ENCODE assay signal across 8 cellular contexts in the genomic region with DNA sequence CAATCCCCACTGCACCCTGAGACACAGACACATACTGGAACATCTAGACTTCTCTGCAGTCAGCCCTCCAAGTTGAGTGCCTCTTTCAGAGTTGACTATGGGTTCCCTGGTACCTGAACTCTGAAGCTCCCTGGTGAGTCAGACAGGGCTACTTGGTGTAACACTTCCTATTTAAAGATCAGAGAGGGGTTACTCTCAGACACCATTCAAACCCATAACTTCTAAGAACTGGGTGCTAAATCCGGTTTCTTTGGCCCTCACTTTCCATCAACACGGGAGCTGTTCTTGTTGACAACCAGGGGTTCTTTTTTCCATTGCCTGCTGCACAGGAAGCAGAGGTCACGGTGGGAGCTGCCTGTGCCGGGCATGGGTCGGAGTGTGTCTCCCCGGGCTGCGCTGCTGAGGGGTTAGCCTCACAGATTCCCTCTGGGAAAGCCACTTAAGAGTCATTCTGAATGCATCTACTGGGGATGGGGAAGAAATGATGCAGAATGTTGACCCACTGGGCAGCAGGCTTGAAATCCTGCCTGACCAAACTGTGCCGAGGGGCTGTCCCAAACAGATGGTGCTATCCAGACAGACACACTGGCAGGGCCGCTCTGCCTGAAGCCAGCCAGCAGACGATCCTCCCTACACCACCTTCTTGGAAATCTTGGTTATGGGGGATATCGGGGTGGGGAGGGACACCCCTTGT.
DNase-seq lines count a peak whose midpoint lies in the region; ATAC-seq and TF ChIP-seq lines count a peak whose summit lies in the region.

No MANE protein-coding gene starts in this region.

- WGBS in mammary epithelial cell (ENCODE audit: low coverage, missing lambda C conversion rate), result 94% methylated on average over 11 of the region's 11 CpGs

- TF ChIP-seq CTCF in mammary epithelial cell (conservative IDR thresholded peaks at IDR 0.05 in 1 of 2, IDR thresholded peaks at IDR 0.05 in 1 of 2; ENCODE audit: extremely low read depth in 1 of 2, insufficient read depth in 1 of 2, low read depth in 1 of 2, low read length in 2 of 2), result no peak
- TF ChIP-seq CTCF in MCF 10A (IDR thresholded peaks at IDR 0.05; ENCODE audit: unreplicated experiment), result no peak
- no peak for TF ChIP-seq CTCF in vagina (IDR thresholded peaks at IDR 0.05)
- TF ChIP-seq CTCF in CD14-positive monocyte (IDR thresholded peaks at IDR 0.05), result no peak
- no peak for TF ChIP-seq CTCF in mesothelial cell of epicardium (IDR thresholded peaks at IDR 0.05; ENCODE audit: unreplicated experiment)

- no peaks in the 10 kb centered on the region for H4K20me1 ChIP-seq in mammary epithelial cell (ENCODE audit: insufficient read depth, low read length)

- dilution Hi-C loops in mammary epithelial cell (cut with HindIII; ENCODE audit: low sequenced_read_pairs), result no loop called here

- no peaks in the 10 kb centered on the region for H3K36me3 ChIP-seq in mammary epithelial cell (ENCODE audit: insufficient read depth, low read length)
- H3K36me3 ChIP-seq in naive thymus-derived CD4-positive, alpha-beta T cell (ENCODE audit: control insufficient read depth in 2 of 3, insufficient read depth in 3 of 3, low read length in 3 of 3), result no peaks in the 10 kb centered on the region
- no peaks in the 10 kb centered on the region for H3K36me3 ChIP-seq in vagina

- no peak overlapping the region for H3K4me3 Mint-ChIP-seq in MCF 10A (ENCODE audit: unreplicated experiment)
- peak overlapping the region; percentile 88 to 97 (median 92) for H3K4me3 Mint-ChIP-seq in naive thymus-derived CD4-positive, alpha-beta T cell
- no peak overlapping the region for H3K4me3 Mint-ChIP-seq in CD14-positive monocyte
- no peak overlapping the region for H3K4me3 Mint-ChIP-seq in mesothelial cell of epicardium

- H3K4me1 ChIP-seq in mammary epithelial cell (ENCODE audit: insufficient read depth, low read length), result peaks cover 6% of the 10 kb centered on the region
- H3K4me1 ChIP-seq in naive thymus-derived CD4-positive, alpha-beta T cell (ENCODE audit: control insufficient read depth in 2 of 2, insufficient read depth in 2 of 2, low read length in 2 of 2), result peaks cover 23 to 30% of the 10 kb centered on the region in 2 donors
- peaks cover 57% of the 10 kb centered on the region for H3K4me1 ChIP-seq in vagina

- CTCF ChIA-PET in mammary epithelial cell (lab: Charles Lee; ENCODE audit: low non-redundant PET) (no interaction called here), MCF 10A (lab: Yijun Ruan, JAX) (interaction anchor here (0.7 kb wide), 1 partner anchor 1536 kb away, joined by 3 read pairs; no protein-coding TSS in a partner anchor)
- CTCF ChIA-PET in naive thymus-derived CD4-positive, alpha-beta T cell (lab: Charles Lee), result interaction anchor here (0.5 to 4.0 kb wide), 7 partner anchors 8 to 501 kb away, joined by 3 to 35 read pairs (median 8); no protein-coding TSS in a partner anchor

- H2AFZ ChIP-seq in mammary epithelial cell (ENCODE audit: low read depth, low read length), result no peak overlapping the region

- H3K9me3 ChIP-seq in mammary epithelial cell (replicated peaks; ENCODE audit: insufficient read depth, low read length), result no peaks in the 10 kb centered on the region
- no peaks in the 10 kb centered on the region for H3K9me3 ChIP-seq in naive thymus-derived CD4-positive, alpha-beta T cell (ENCODE audit: control insufficient read depth in 2 of 3, low read length in 3 of 3)
- no peaks in the 10 kb centered on the region for H3K9me3 ChIP-seq in vagina

- H3K9me3 Mint-ChIP-seq in MCF 10A (ENCODE audit: unreplicated experiment) (no peaks in the 10 kb centered on the region), CD14-positive monocyte (no peaks in the 10 kb centered on the region), mesothelial cell of epicardium (no peaks in the 10 kb centered on the region)
- no peaks in the 10 kb centered on the region for H3K9me3 Mint-ChIP-seq in naive thymus-derived CD4-positive, alpha-beta T cell

- TF ChIP-seq POLR2A in vagina (IDR thresholded peaks at IDR 0.05), result no peak

- H3K4me1 Mint-ChIP-seq in MCF 10A (ENCODE audit: insufficient read depth, unreplicated experiment), result no peaks in the 10 kb centered on the region
- H3K4me1 Mint-ChIP-seq in naive thymus-derived CD4-positive, alpha-beta T cell, result peaks cover 44 to 72% (median 61%) of the 10 kb centered on the region in 7 donors
- peaks cover 15% of the 10 kb centered on the region for H3K4me1 Mint-ChIP-seq in CD14-positive monocyte
- H3K4me1 Mint-ChIP-seq in mesothelial cell of epicardium, result peaks cover 16% of the 10 kb centered on the region

- H3K79me2 ChIP-seq in mammary epithelial cell (ENCODE audit: insufficient read depth, low read length), result peaks cover 22% of the 10 kb centered on the region

- H3K4me3 ChIP-seq in mammary epithelial cell (replicated peaks in 1 of 3; ENCODE audit: insufficient read depth in 1 of 3, low read depth in 2 of 3, low read length in 3 of 3), result no peak overlapping the region
- peak overlapping the region; percentile 65 for H3K4me3 ChIP-seq in naive thymus-derived CD4-positive, alpha-beta T cell (ENCODE audit: low read length)
- H3K4me3 ChIP-seq in vagina, result no peak overlapping the region

- in situ Hi-C loops in mammary epithelial cell (cut with MboI; ENCODE audit: low sequenced_read_pairs in 2 of 2), result no loop called here

- H3K27me3 Mint-ChIP-seq in MCF 10A (ENCODE audit: insufficient read depth, unreplicated experiment), result no peaks in the 10 kb centered on the region
- no peaks in the 10 kb centered on the region for H3K27me3 Mint-ChIP-seq in naive thymus-derived CD4-positive, alpha-beta T cell
- peaks cover 2% of the 10 kb centered on the region in 3 donors for H3K27me3 Mint-ChIP-seq in CD14-positive monocyte (ENCODE audit: low read depth in 3 of 3)
- H3K27me3 Mint-ChIP-seq in mesothelial cell of epicardium (ENCODE audit: low read depth), result no peaks in the 10 kb centered on the region

- H3K36me3 Mint-ChIP-seq in MCF 10A (ENCODE audit: insufficient read depth, unreplicated experiment) (no peaks in the 10 kb centered on the region), CD14-positive monocyte (no peaks in the 10 kb centered on the region), mesothelial cell of epicardium (no peaks in the 10 kb centered on the region)
- peaks cover 0 to 3% (median 0%) of the 10 kb centered on the region in 5 donors for H3K36me3 Mint-ChIP-seq in naive thymus-derived CD4-positive, alpha-beta T cell

- H3K27ac Mint-ChIP-seq in MCF 10A (ENCODE audit: low read depth, unreplicated experiment) (no peak overlapping the region), CD14-positive monocyte (peak overlapping the region in 1 of 7 donors; percentile 34), mesothelial cell of epicardium (no peak overlapping the region)
- peak overlapping the region; percentile 92 to 99 (median 97) for H3K27ac Mint-ChIP-seq in naive thymus-derived CD4-positive, alpha-beta T cell

- BruUV-seq in mammary epithelial cell (replicated peaks; lab: Mats Ljungman, UMichigan) (no TSS peak), MCF 10A (replicated peaks; lab: Mats Ljungman, UMichigan) (no TSS peak)

- H3K4me2 ChIP-seq in mammary epithelial cell (ENCODE audit: insufficient read depth, low read depth, low read length), result no peak overlapping the region

- peak; percentile 58 for ATAC-seq in naive thymus-derived CD4-positive, alpha-beta T cell
- ATAC-seq in HG02852 (IDR thresholded peaks at IDR 0.05; ENCODE audit: unreplicated experiment), result no peak

- intact Hi-C loops in mammary epithelial cell (cut with micrococcal nuclease) (no loop called here), MCF 10A (cut with micrococcal nuclease) (no loop called here), vagina (cut with DNase I) (no loop called here), CD14-positive monocyte (cut with micrococcal nuclease) (no loop called here)
- intact Hi-C loops in naive thymus-derived CD4-positive, alpha-beta T cell (cut with micrococcal nuclease), result loop anchor here (1.0 to 2.0 kb wide), 9 partner anchors 10 to 157 kb away; a partner anchor contains a TSS

- DNase-seq in mammary epithelial cell (peak; percentile 37), MCF 10A (ENCODE audit: unreplicated experiment) (no peak), vagina (ENCODE audit: extremely low spot score in 2 of 2) (no peak), CD14-positive monocyte (ENCODE audit: low spot score) (no peak), mesothelial cell of epicardium (ENCODE audit: low spot score in 2 of 2, unreplicated experiment in 2 of 2) (no peak)
- DNase-seq in activated T-helper 9 cell treated with anti-CD3 and anti-CD28 coated beads, Interleukin-2, amount 50 U/mL, for 16 hours (ENCODE audit: low read depth), result peak; percentile 8
- DNase-seq in naive thymus-derived CD4-positive, alpha-beta T cell, result peak in 6 of 9 donors; percentile 25 to 66 (median 30)

- H3K27ac ChIP-seq in mammary epithelial cell (ENCODE audit: insufficient read depth, low read depth, low read length), result no peak overlapping the region
- peak overlapping the region; percentile 74 for H3K27ac ChIP-seq in naive thymus-derived CD4-positive, alpha-beta T cell (ENCODE audit: low read depth, low read length)
- peak overlapping the region; percentile 77 for H3K27ac ChIP-seq in vagina

- H3K9ac ChIP-seq in mammary epithelial cell (ENCODE audit: insufficient read depth, low read length), result no peak overlapping the region

- no peaks in the 10 kb centered on the region for H3K27me3 ChIP-seq in mammary epithelial cell (ENCODE audit: insufficient read depth, low read length)
- no peaks in the 10 kb centered on the region for H3K27me3 ChIP-seq in naive thymus-derived CD4-positive, alpha-beta T cell (ENCODE audit: control insufficient read depth in 2 of 2, insufficient read depth in 2 of 2, low read length in 2 of 2)
- H3K27me3 ChIP-seq in vagina, result no peaks in the 10 kb centered on the region

- POLR2A ChIA-PET in MCF 10A (lab: Yijun Ruan, JAX), result interaction anchor here (0.7 kb wide), 1 partner anchor 95 kb away, joined by 4 read pairs; no protein-coding TSS in a partner anchor
- POLR2A ChIA-PET in naive thymus-derived CD4-positive, alpha-beta T cell (lab: Charles Lee), result interaction anchor here (1.1 to 5.5 kb wide), 10 partner anchors 12 to 288 kb away, joined by 3 to 79 read pairs (median 13); a partner anchor contains a TSS

Comparison
In these comparisons a context has a peak if more than half of its experiments do, and no peak if none do; other contexts are left out.
1. DNase-seq: peak in mammary epithelial cell (single experiment), activated T-helper 9 cell treated with anti-CD3 and anti-CD28 coated beads, Interleukin-2, amount 50 U/mL, for 16 hours (single experiment) and naive thymus-derived CD4-positive, alpha-beta T cell (6 of 9); none in MCF 10A (single experiment), vagina (0 of 2), CD14-positive monocyte (single experiment) and mesothelial cell of epicardium (0 of 2).
2. H3K27ac Mint-ChIP-seq: peak in naive thymus-derived CD4-positive, alpha-beta T cell (9 of 9); none in MCF 10A (single experiment) and mesothelial cell of epicardium (single experiment).
3. H3K4me3 Mint-ChIP-seq: peak in naive thymus-derived CD4-positive, alpha-beta T cell (10 of 10); none in MCF 10A (single experiment), CD14-positive monocyte (0 of 2) and mesothelial cell of epicardium (single experiment).
4. intact Hi-C loops: an anchor here in naive thymus-derived CD4-positive, alpha-beta T cell (1.0 to 2.0 kb wide); none called in mammary epithelial cell, MCF 10A, vagina and CD14-positive monocyte.